11 cellular contexts compared by ENCODE assay signal in genomic region chr2:38505779-38506178, GRCh38.
DNase-seq lines count a peak whose midpoint lies in the region; ATAC-seq and TF ChIP-seq lines count a peak whose summit lies in the region.
"Had no signal": no experiment of that assay in that cellular context is flagged by ENCODE, and none has a peak within 500 bp of the region (broad histone marks: within the 10 kb centered on the region; RNA-seq: fewer than 3 reads in every experiment).

No MANE protein-coding gene starts in this region.

- no peaks in the 10 kb centered on the region for H3K9me3 ChIP-seq in hepatocyte (ENCODE audit: low read depth)
- H3K9me3 ChIP-seq in endodermal cell (ENCODE audit: control insufficient read depth, low read length): peaks cover 14% of the 10 kb centered on the region

- H3K4me1 ChIP-seq in hepatocyte (ENCODE audit: insufficient read depth) (no peaks in the 10 kb centered on the region), endodermal cell (ENCODE audit: control insufficient read depth, insufficient read depth, low read length) (no peaks in the 10 kb centered on the region)

- no peaks in the 10 kb centered on the region for H3K27me3 ChIP-seq in brain microvascular endothelial cell (replicated peaks)
- no peaks in the 10 kb centered on the region for H3K27me3 ChIP-seq in hepatocyte
- no peaks in the 10 kb centered on the region for H3K27me3 ChIP-seq in endodermal cell (ENCODE audit: control insufficient read depth, insufficient read depth, low read length, poor library complexity, severe bottlenecking)

- TF ChIP-seq CTCF in brain microvascular endothelial cell (IDR thresholded peaks at IDR 0.05; ENCODE audit: low read depth, low read length, missing control alignments) (no peak), hepatocyte (IDR thresholded peaks at IDR 0.05; ENCODE audit: poor library complexity) (no peak), endodermal cell (conservative IDR thresholded peaks at IDR 0.05) (no peak)

- in situ Hi-C loops in brain microvascular endothelial cell (cut with HindIII; ENCODE audit: low pct_ligation_motif_present, low sequenced_read_pairs): no loop called here

- DNase-seq in H4 (ENCODE audit: low spot score) (peak; percentile 31), brain microvascular endothelial cell (peak; percentile 48), hepatocyte (ENCODE audit: low spot score) (peak; percentile 61), stromal cell of bone marrow (ENCODE audit: low read depth) (peak; percentile 75), endodermal cell (no peak), nucleus accumbens (lab: John Stamatoyannopoulos, UW) (no peak)
- DNase-seq: DMS79 treated with DMSO at 0.1 percent for 48 hours, NCI-H1048 had no signal

- no peak overlapping the region for H3K27ac ChIP-seq in brain microvascular endothelial cell
- H3K27ac ChIP-seq in hepatocyte: no peak overlapping the region
- no peak overlapping the region for H3K27ac ChIP-seq in endodermal cell (ENCODE audit: low read depth, low read length)
- H3K27ac ChIP-seq: parathyroid adenoma had no signal

- H3K9me3 Mint-ChIP-seq in endodermal cell: peaks cover 29% of the 10 kb centered on the region

- H3K4me3 ChIP-seq in brain microvascular endothelial cell (ENCODE audit: low read depth, low read length) (no peak overlapping the region), hepatocyte (no peak overlapping the region), endodermal cell (ENCODE audit: low read length) (no peak overlapping the region)

- no peak overlapping the region for H3K9ac ChIP-seq in endodermal cell (ENCODE audit: extremely low read depth, low read length, poor library complexity, severe bottlenecking)
- H3K9ac ChIP-seq: parathyroid adenoma had no signal

- H3K27ac Mint-ChIP-seq in endodermal cell: no peak overlapping the region

- no peak overlapping the region for H3K4me3 Mint-ChIP-seq in endodermal cell

- H3K36me3 ChIP-seq in brain microvascular endothelial cell (replicated peaks) (no peaks in the 10 kb centered on the region), hepatocyte (replicated peaks; ENCODE audit: insufficient read depth, low read depth) (no peaks in the 10 kb centered on the region), endodermal cell (ENCODE audit: control insufficient read depth, insufficient read depth, low read length) (no peaks in the 10 kb centered on the region)

- H2AFZ ChIP-seq in hepatocyte: no peak overlapping the region
- H2AFZ ChIP-seq: parathyroid adenoma had no signal

- 33% methylated on average over 3 of the region's 3 CpGs for WGBS in hepatocyte (ENCODE audit: low lambda C conversion rate, missing lambda C conversion rate)
- 75 to 87% methylated on average over 3 of the region's 3 CpGs for WGBS in endodermal cell (ENCODE audit: insufficient coverage in 1 of 2, insufficient read length in 1 of 2), 2 experiments

- peaks cover 9% of the 10 kb centered on the region for H3K27me3 Mint-ChIP-seq in endodermal cell (ENCODE audit: insufficient read depth)

- H4K20me1 ChIP-seq in hepatocyte (ENCODE audit: insufficient read depth, poor library complexity, severe bottlenecking): no peaks in the 10 kb centered on the region

- H3K4me2 ChIP-seq in hepatocyte: no peak overlapping the region

- H3K9me2 ChIP-seq in hepatocyte (replicated peaks; ENCODE audit: insufficient read depth): no peaks in the 10 kb centered on the region

- ATAC-seq in HG02642 (IDR thresholded peaks at IDR 0.05; ENCODE audit: poor library complexity, unreplicated experiment): no peak
- no peak for ATAC-seq in HG03159 (IDR thresholded peaks at IDR 0.05; ENCODE audit: unreplicated experiment)

- no peaks in the 10 kb centered on the region for H3K36me3 Mint-ChIP-seq in endodermal cell (ENCODE audit: low read depth)

- H3K4me1 Mint-ChIP-seq in endodermal cell: peaks cover 2% of the 10 kb centered on the region

- H3K79me2 ChIP-seq in hepatocyte: no peaks in the 10 kb centered on the region
- H3K79me2 ChIP-seq: parathyroid adenoma had no signal

Comparison
In these comparisons a context has a peak if more than half of its experiments do, and no peak if none do; other contexts are left out.
1. DNase-seq: peak in H4 (single experiment), brain microvascular endothelial cell (single experiment), hepatocyte (single experiment) and stromal cell of bone marrow (single experiment); none in endodermal cell (single experiment) and nucleus accumbens (0 of 56).